In genomic region chr4:40335508-40335860, GRCh38 we compare ENCODE assay signal across 13 cellular contexts. TPM values are rescaled to one million over a fixed set of nuclear protein-coding genes. Genes with fewer than 3 reads are reported as not detected.
DNase-seq lines count a peak whose midpoint lies in the region; ATAC-seq, FAIRE-seq and TF ChIP-seq lines count a peak whose summit lies in the region.
"Had no signal": no experiment of that assay in that cellular context is flagged by ENCODE, and none has a peak within 500 bp of the region (broad histone marks: within the 10 kb centered on the region; RNA-seq: fewer than 3 reads in every experiment).

No MANE protein-coding gene starts in this region.

- no peaks in the 10 kb centered on the region for H3K9me1 ChIP-seq in keratinocyte (ENCODE audit: control insufficient read depth, extremely low read depth, insufficient read depth, low read length)

- peak; percentile 13 for DNase-seq in BJ (ENCODE audit: low read depth)
- peak; percentile 63 for DNase-seq in bronchial epithelial cell (ENCODE audit: low read depth)
- DNase-seq in keratinocyte (ENCODE audit: low read depth, low spot score), result no peak
- DNase-seq in NCI-H2227 treated with DMSO at 0.1 percent for 48 hours (lab: John Stamatoyannopoulos, UW), result no peak
- DNase-seq in OCI-M1 (lab: John Stamatoyannopoulos, UW), result no peak
- DNase-seq in H54 (ENCODE audit: insufficient read length, low spot score), result no peak
- DNase-seq: activated naive CD4-positive, alpha-beta T cell; effector memory CD8-positive, alpha-beta T cell; left colon had no signal

- H3K36me3 ChIP-seq in BJ (ENCODE audit: control insufficient read depth, insufficient read depth, low read length), result no peaks in the 10 kb centered on the region
- no peaks in the 10 kb centered on the region for H3K36me3 ChIP-seq in HUES48 (ENCODE audit: control insufficient read depth, insufficient read depth, low read length)
- H3K36me3 ChIP-seq in bronchial epithelial cell (ENCODE audit: control insufficient read depth, insufficient read depth, low read length), result no peaks in the 10 kb centered on the region
- no peaks in the 10 kb centered on the region for H3K36me3 ChIP-seq in keratinocyte (ENCODE audit: control insufficient read depth in 2 of 2, extremely low read depth in 1 of 2, insufficient read depth in 2 of 2, low read length in 2 of 2)
- H3K36me3 ChIP-seq: cardiac muscle cell had no signal

- no peak overlapping the region for H3K9ac ChIP-seq in HUES48 (ENCODE audit: low read depth, low read length)
- no peak overlapping the region for H3K9ac ChIP-seq in keratinocyte (ENCODE audit: control insufficient read depth, extremely low read depth, insufficient read depth, low read length)

- CTCF ChIA-PET in BJ (lab: Yijun Ruan, JAX), result interaction anchor here (1.0 to 2.9 kb wide), 4 partner anchors 10 to 180 kb away, joined by 3 to 22 read pairs (median 9); no protein-coding TSS in a partner anchor

- TF ChIP-seq CTCF in BJ (IDR thresholded peaks at IDR 0.05; ENCODE audit: insufficient read depth, low read depth, low read length), result no peak
- no peak for TF ChIP-seq CTCF in bronchial epithelial cell (IDR thresholded peaks at IDR 0.05; ENCODE audit: insufficient read depth, low read length, severe bottlenecking)
- no peak for TF ChIP-seq CTCF in keratinocyte (optimal IDR thresholded peaks at IDR 0.05 in 1 of 3, IDR thresholded peaks at IDR 0.05 in 1 of 3, conservative IDR thresholded peaks at IDR 0.05 in 1 of 3; ENCODE audit: extremely low read depth in 1 of 3, insufficient read depth in 2 of 3, low read length in 3 of 3)

- peaks cover 19% of the 10 kb centered on the region for H3K4me1 ChIP-seq in HUES48 (ENCODE audit: control insufficient read depth, insufficient read depth, low read length)
- peaks cover 23% of the 10 kb centered on the region for H3K4me1 ChIP-seq in keratinocyte (ENCODE audit: control insufficient read depth, extremely low read depth, insufficient read depth, low read length)

- H3K27ac ChIP-seq in HUES48 (ENCODE audit: low read depth, low read length), result peak overlapping the region; percentile 59
- H3K27ac ChIP-seq in keratinocyte (ENCODE audit: control insufficient read depth, insufficient read depth, low read length), result no peak overlapping the region
- H3K27ac ChIP-seq: cardiac muscle cell had no signal

- H3K4me3 ChIP-seq in BJ (ENCODE audit: low read depth, low read length) (no peak overlapping the region), HUES48 (ENCODE audit: low read depth, low read length) (no peak overlapping the region), bronchial epithelial cell (ENCODE audit: low read depth, low read length) (no peak overlapping the region), keratinocyte (ENCODE audit: control insufficient read depth in 2 of 3, extremely low read depth in 1 of 3, insufficient read depth in 2 of 3, low read depth in 1 of 3, low read length in 3 of 3) (no peak overlapping the region)
- H3K4me3 ChIP-seq: cardiac muscle cell had no signal

- H3K9me3 ChIP-seq in HUES48 (ENCODE audit: control insufficient read depth, insufficient read depth, low read length) (no peaks in the 10 kb centered on the region), keratinocyte (ENCODE audit: control insufficient read depth, low read depth, low read length) (no peaks in the 10 kb centered on the region)

- POLR2A ChIA-PET in BJ (lab: Charles Lee), result no interaction called here

- no peaks in the 10 kb centered on the region for H4K20me1 ChIP-seq in keratinocyte (ENCODE audit: control insufficient read depth, extremely low read depth, insufficient read depth, low read length)

- H3K27me3 ChIP-seq in BJ (ENCODE audit: control insufficient read depth, insufficient read depth, low read length) (0 out of 2 replicates have a peak, but pooled peaks cover 1% of the 10 kb centered on the region), HUES48 (ENCODE audit: control insufficient read depth, insufficient read depth, low read length) (no peaks in the 10 kb centered on the region), bronchial epithelial cell (ENCODE audit: control insufficient read depth, insufficient read depth, low read length) (no peaks in the 10 kb centered on the region), keratinocyte (ENCODE audit: control insufficient read depth, extremely low read depth, insufficient read depth, low read length) (no peaks in the 10 kb centered on the region)
- H3K27me3 ChIP-seq: cardiac muscle cell had no signal

- dilution Hi-C loops in keratinocyte (cut with MboI; ENCODE audit: extremely low pct_ligation_motif_present, low sequenced_read_pairs), result no loop called here

- H2AFZ ChIP-seq in keratinocyte (ENCODE audit: control insufficient read depth, low read length), result no peak overlapping the region

- H3K4me2 ChIP-seq in keratinocyte (ENCODE audit: control insufficient read depth, extremely low read depth, insufficient read depth, low read depth, low read length), result no peak overlapping the region

- no peak for ATAC-seq in GM21576 (IDR thresholded peaks at IDR 0.05; ENCODE audit: unreplicated experiment)
- ATAC-seq: effector memory CD8-positive, alpha-beta T cell; left colon had no signal

- no peaks in the 10 kb centered on the region for H3K79me2 ChIP-seq in keratinocyte (ENCODE audit: control insufficient read depth, insufficient read depth, low read length)

- TF ChIP-seq POLR2A in H54 (IDR thresholded peaks at IDR 0.05; ENCODE audit: low read depth, low read length), result no peak

- FAIRE-seq in bronchial epithelial cell (lab: Jason Lieb, UNC), result peak; percentile 62
- FAIRE-seq in keratinocyte (lab: Jason Lieb, UNC), result peak; percentile 51
- FAIRE-seq in H54 (lab: Jason Lieb, UNC), result no peak

RNA-seq across cellular contexts. Expression of gene CHRNA9, which starts 0.4 kb away (rescaled TPM):
- 0.12 TPM in 1 of 2 replicates, not detected in the other for polyA plus RNA-seq in BJ (2011; rRNA removed)
- polyA minus RNA-seq in BJ (2011; rRNA and poly(A)+ RNA removed), result not detected in 2 replicates
- 0.13 and 0.26 TPM in 2 replicates for total RNA-seq in bronchial epithelial cell
- 0.02 to 0.37 TPM (median 0.03 TPM) in 3 replicates for polyA plus RNA-seq in keratinocyte
- 0.26 TPM for polyA plus RNA-seq in keratinocyte (2011; ENCODE audit: low read depth)
- polyA plus RNA-seq in keratinocyte (2011; cell fraction: cytosol; rRNA removed), result 0.03 and 0.09 TPM in 2 replicates
- polyA plus RNA-seq in keratinocyte (2011; cell fraction: nucleus; rRNA removed), result 0.09 TPM in 1 of 2 replicates, not detected in the other
- 0.17 and 0.18 TPM in 2 replicates for polyA plus RNA-seq in keratinocyte (2012; ENCODE audit: low replicate concordance)
- polyA minus RNA-seq in keratinocyte, result 0.16 to 0.20 TPM in 2 of 3 replicates, not detected in the other
- not detected for polyA minus RNA-seq in keratinocyte (2011; cell fraction: cytosol; rRNA and poly(A)+ RNA removed)
- 0.23 TPM in 1 of 2 replicates, not detected in the other for polyA minus RNA-seq in keratinocyte (2011; cell fraction: nucleus; rRNA and poly(A)+ RNA removed)
- total RNA-seq: cardiac muscle cell, left colon, subcutaneous adipose tissue had no signal
- polyA plus RNA-seq: cardiac muscle cell had no signal

Comparison
In these comparisons a context has a peak if more than half of its experiments do, and no peak if none do; other contexts are left out.
1. DNase-seq: peak in BJ (single experiment) and bronchial epithelial cell (single experiment); none in keratinocyte (single experiment), NCI-H2227 treated with DMSO at 0.1 percent for 48 hours (single experiment), OCI-M1 (single experiment) and H54 (single experiment).